In the genomic region with DNA sequence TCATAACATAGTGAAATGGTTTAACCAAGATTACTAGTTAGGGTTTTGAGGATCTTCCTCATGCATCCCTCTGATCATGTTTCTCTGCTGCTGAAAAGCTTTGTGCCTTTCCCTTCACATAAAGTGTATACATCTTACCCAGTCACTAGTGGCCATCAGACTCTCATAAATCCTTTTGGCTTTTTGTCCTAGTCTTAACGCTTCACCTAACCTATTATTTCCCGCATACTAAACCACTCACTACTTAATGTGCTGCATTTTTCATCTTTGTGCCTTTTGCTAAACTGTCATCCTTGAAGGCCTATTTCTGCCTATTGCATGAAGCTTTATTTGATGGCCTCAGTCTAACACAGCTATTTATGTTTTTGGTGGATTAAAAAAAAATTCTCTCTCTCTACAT, we compare ENCODE assay signal across 18 cellular contexts.
"Had no signal": no experiment of that assay in that cellular context is flagged by ENCODE, and none has a peak within 500 bp of the region (broad histone marks: within the 10 kb centered on the region; RNA-seq: fewer than 3 reads in every experiment).

No MANE protein-coding gene starts in this region.

- H3K4me1 ChIP-seq: body of pancreas, psoas muscle, spleen, transverse colon had no signal

- H3K36me3 Mint-ChIP-seq: activated CD8-positive, alpha-beta memory T cell treated with anti-CD3 and anti-CD28 coated beads, Interleukin-2, amount 10 ng/mL, durations not matched to agents 7 days and 5 days; activated naive CD4-positive, alpha-beta T cell treated with anti-CD3 and anti-CD28 coated beads, Interleukin-2, amount 50 U/mL, for 24 hours; immature natural killer cell; naive thymus-derived CD4-positive, alpha-beta T cell; stimulated activated naive B cell treated with anti-CD40 and anti-IgM and Interleukin-4, amounts not matched to agents 10 μg/mL and 1 μg/mL and 100 μg/mL, for 72 hours had no signal

- DNase-seq: activated CD4-positive, alpha-beta T cell treated with anti-CD3 and anti-CD28 coated beads, Interleukin-2, amount 50 U/mL, for 48 hours; activated CD4-positive, CD25-positive, alpha-beta regulatory T cell treated with anti-CD3 and anti-CD28 coated beads, Interleukin-2, amount 50 U/mL, for 72 hours; activated CD8-positive, alpha-beta memory T cell treated with anti-CD3 and anti-CD28 coated beads, Interleukin-2, amount 10 ng/mL, durations not matched to agents 7 days and 5 days; activated effector memory CD4-positive, alpha-beta T cell treated with Interleukin-2 at 50 U/mL for 16 hours; activated T-cell treated with anti-CD3 and anti-CD28 coated beads, Interleukin-2, amount 50 U/mL, for 24 hours; body of pancreas; hypothalamus; immature natural killer cell; naive thymus-derived CD4-positive, alpha-beta T cell; psoas muscle; spleen; stimulated activated CD4-positive, alpha-beta T cell treated with anti-CD3 and anti-CD28 coated beads, Interleukin-1b, Interleukin-23, amount 100 ng/mL, for 48 hours; stimulated activated naive B cell treated with anti-CD40 and anti-IgM and Interleukin-4, amounts not matched to agents 10 μg/mL and 1 μg/mL and 100 μg/mL, for 72 hours; transverse colon had no signal

- H3K9me3 ChIP-seq: body of pancreas, psoas muscle, spleen, transverse colon had no signal

- H3K27ac Mint-ChIP-seq: activated CD8-positive, alpha-beta memory T cell treated with anti-CD3 and anti-CD28 coated beads, Interleukin-2, amount 10 ng/mL, durations not matched to agents 7 days and 5 days; activated naive CD4-positive, alpha-beta T cell treated with anti-CD3 and anti-CD28 coated beads, Interleukin-2, amount 50 U/mL, for 24 hours; activated T-cell treated with anti-CD3 and anti-CD28 coated beads, Interleukin-2, amount 50 U/mL, for 24 hours; immature natural killer cell; naive thymus-derived CD4-positive, alpha-beta T cell; stimulated activated naive B cell treated with anti-CD40 and anti-IgM and Interleukin-4, amounts not matched to agents 10 μg/mL and 1 μg/mL and 100 μg/mL, for 72 hours; T-helper 2 cell treated with Interferon-gamma antibody and Interleukin-4, amounts not matched to agents 5 μg/mL and 100 μg/mL, for 36 hours had no signal

- H3K4me3 ChIP-seq: body of pancreas, lung, psoas muscle, spleen, transverse colon had no signal

- H3K27me3 ChIP-seq: body of pancreas, spleen, transverse colon had no signal

- H3K27ac ChIP-seq: body of pancreas, psoas muscle, spleen, transverse colon had no signal

- H3K36me3 ChIP-seq: spleen, transverse colon had no signal

- H3K9me3 Mint-ChIP-seq: activated naive CD4-positive, alpha-beta T cell treated with anti-CD3 and anti-CD28 coated beads, Interleukin-2, amount 50 U/mL, for 24 hours; activated T-cell treated with anti-CD3 and anti-CD28 coated beads, Interleukin-2, amount 50 U/mL, for 24 hours; stimulated activated naive B cell treated with anti-CD40 and anti-IgM and Interleukin-4, amounts not matched to agents 10 μg/mL and 1 μg/mL and 100 μg/mL, for 72 hours; T-helper 2 cell treated with Interferon-gamma antibody and Interleukin-4, amounts not matched to agents 5 μg/mL and 100 μg/mL, for 36 hours had no signal

- H3K27me3 Mint-ChIP-seq: activated CD8-positive, alpha-beta memory T cell treated with anti-CD3 and anti-CD28 coated beads, Interleukin-2, amount 10 ng/mL, durations not matched to agents 7 days and 5 days; activated naive CD4-positive, alpha-beta T cell treated with anti-CD3 and anti-CD28 coated beads, Interleukin-2, amount 50 U/mL, for 24 hours; activated T-cell treated with anti-CD3 and anti-CD28 coated beads, Interleukin-2, amount 50 U/mL, for 24 hours; central memory CD8-positive, alpha-beta T cell; naive thymus-derived CD4-positive, alpha-beta T cell; stimulated activated naive B cell treated with anti-CD40 and anti-IgM and Interleukin-4, amounts not matched to agents 10 μg/mL and 1 μg/mL and 100 μg/mL, for 72 hours had no signal

- H3K4me3 Mint-ChIP-seq: activated CD8-positive, alpha-beta memory T cell treated with anti-CD3 and anti-CD28 coated beads, Interleukin-2, amount 10 ng/mL, durations not matched to agents 7 days and 5 days; activated naive CD4-positive, alpha-beta T cell treated with anti-CD3 and anti-CD28 coated beads, Interleukin-2, amount 50 U/mL, for 24 hours; activated T-cell treated with anti-CD3 and anti-CD28 coated beads, Interleukin-2, amount 50 U/mL, for 24 hours; central memory CD8-positive, alpha-beta T cell; immature natural killer cell; naive thymus-derived CD4-positive, alpha-beta T cell; stimulated activated naive B cell treated with anti-CD40 and anti-IgM and Interleukin-4, amounts not matched to agents 10 μg/mL and 1 μg/mL and 100 μg/mL, for 72 hours; T-helper 2 cell treated with Interferon-gamma antibody and Interleukin-4, amounts not matched to agents 5 μg/mL and 100 μg/mL, for 36 hours had no signal

- H3K4me1 Mint-ChIP-seq: activated CD8-positive, alpha-beta memory T cell treated with anti-CD3 and anti-CD28 coated beads, Interleukin-2, amount 10 ng/mL, durations not matched to agents 7 days and 5 days; activated naive CD4-positive, alpha-beta T cell treated with anti-CD3 and anti-CD28 coated beads, Interleukin-2, amount 50 U/mL, for 24 hours; central memory CD8-positive, alpha-beta T cell; immature natural killer cell; naive thymus-derived CD4-positive, alpha-beta T cell; stimulated activated naive B cell treated with anti-CD40 and anti-IgM and Interleukin-4, amounts not matched to agents 10 μg/mL and 1 μg/mL and 100 μg/mL, for 72 hours had no signal
